9 cellular contexts compared by ENCODE assay signal in genomic region chr14:24052656-24053547, GRCh38. TPM values are rescaled to one million over a fixed set of nuclear protein-coding genes. Genes with fewer than 3 reads are reported as not detected.
DNase-seq lines count a peak whose midpoint lies in the region; ATAC-seq and TF ChIP-seq lines count a peak whose summit lies in the region.
"Had no signal": no experiment of that assay in that cellular context is flagged by ENCODE, and none has a peak within 500 bp of the region (broad histone marks: within the 10 kb centered on the region; RNA-seq: fewer than 3 reads in every experiment).

No MANE protein-coding gene starts in this region.

- H3K4me1 ChIP-seq in MM.1S (ENCODE audit: low read length) = no peaks in the 10 kb centered on the region

- no peak overlapping the region for H2AFZ ChIP-seq in MM.1S (ENCODE audit: low read length)

- no peak for ATAC-seq in GM18498 (IDR thresholded peaks at IDR 0.05; ENCODE audit: unreplicated experiment)

- no peaks in the 10 kb centered on the region; the same call in 1 of the 2 replicates for H3K27me3 ChIP-seq in MM.1S (replicated peaks; ENCODE audit: insufficient read depth, low read length)

- no peak for DNase-seq in MM.1S
- DNase-seq in activated gamma-delta T cell treated with anti-CD3 and anti-CD28 coated beads, Interleukin-2, amount 50 U/mL, for 16 hours (ENCODE audit: low read depth) = peak; percentile 63
- peak; percentile 37 for DNase-seq in mesenteric fat pad (ENCODE audit: low spot score)
- DNase-seq in stimulated activated CD8-positive, alpha-beta memory T cell treated with anti-CD3 and anti-CD28 coated beads, Interleukin-4, amount 100 ng/mL, for 48 hours = peak; percentile 75
- DNase-seq in NCI-H774 (lab: John Stamatoyannopoulos, UW) = no peak
- DNase-seq in RWPE1 (ENCODE audit: low spot score) = no peak
- no peak for DNase-seq in NCI-H1694 treated with DMSO at 0.1 percent for 48 hours (lab: John Stamatoyannopoulos, UW)

- H3K9me2 ChIP-seq in MM.1S (replicated peaks; ENCODE audit: insufficient read depth, low read length) = no peaks in the 10 kb centered on the region

- H3K79me2 ChIP-seq in MM.1S (ENCODE audit: low read length) = no peaks in the 10 kb centered on the region

- no peaks in the 10 kb centered on the region for H3K9me3 ChIP-seq in MM.1S (replicated peaks; ENCODE audit: insufficient read depth, low read length)

- TF ChIP-seq CTCF in MM.1S (IDR thresholded peaks at IDR 0.05; ENCODE audit: low read length) = no peak
- TF ChIP-seq CTCF in RWPE1 (conservative IDR thresholded peaks at IDR 0.05; ENCODE audit: low read depth) = no peak

- no peaks in the 10 kb centered on the region for H3F3A ChIP-seq in MM.1S (ENCODE audit: insufficient read depth, low read length)

- H3K9ac ChIP-seq in MM.1S (ENCODE audit: low read length) = no peak overlapping the region

- H4K20me1 ChIP-seq in MM.1S (ENCODE audit: insufficient read depth, low read length) = no peaks in the 10 kb centered on the region

- CTCF ChIA-PET in RWPE1 (lab: Yijun Ruan, JAX) = interaction anchor here (0.6 to 0.7 kb wide), 2 partner anchors 61 to 341 kb away, joined by 3 read pairs; no protein-coding TSS in a partner anchor

- POLR2A ChIA-PET in RWPE1 (lab: Yijun Ruan, JAX; ENCODE audit: low non-redundant PET) = no interaction called here

- H3K4me2 ChIP-seq in MM.1S (ENCODE audit: low read depth, low read length) = peak overlapping the region; percentile 92; the same call in 1 of the 2 replicates

- H3K27ac ChIP-seq in MM.1S (ENCODE audit: low read length) = no peak overlapping the region
- no peak overlapping the region for H3K27ac ChIP-seq in RWPE1

- H3K4me3 ChIP-seq in MM.1S (ENCODE audit: low read length) = peak overlapping the region; percentile 61; the same call in 1 of the 2 replicates

- H3K36me3 ChIP-seq in MM.1S (replicated peaks; ENCODE audit: insufficient read depth, low read length) = no peaks in the 10 kb centered on the region

RNA-seq across cellular contexts. Expression of gene CARMIL3, which starts 1.1 kb away (rescaled TPM):
- total RNA-seq in mesenteric fat pad = 0.61 TPM

RNA-seq across cellular contexts. Expression of gene CPNE6, which starts 18.5 kb away (rescaled TPM):
- not detected for total RNA-seq in mesenteric fat pad
- total RNA-seq: pulmonary artery endothelial cell had no signal

RNA-seq across cellular contexts. Expression of gene PCK2, which starts 41.2 kb away (rescaled TPM):
- total RNA-seq in mesenteric fat pad = 39.1 TPM

Comparison
In these comparisons a context has a peak if more than half of its experiments do, and no peak if none do; other contexts are left out.
1. DNase-seq: peak in activated gamma-delta T cell treated with anti-CD3 and anti-CD28 coated beads, Interleukin-2, amount 50 U/mL, for 16 hours (single experiment), mesenteric fat pad (single experiment) and stimulated activated CD8-positive, alpha-beta memory T cell treated with anti-CD3 and anti-CD28 coated beads, Interleukin-4, amount 100 ng/mL, for 48 hours (single experiment); none in MM.1S (single experiment), NCI-H774 (single experiment), RWPE1 (single experiment) and NCI-H1694 treated with DMSO at 0.1 percent for 48 hours (single experiment).